8 cellular contexts compared by ENCODE assay signal in the genomic region with DNA sequence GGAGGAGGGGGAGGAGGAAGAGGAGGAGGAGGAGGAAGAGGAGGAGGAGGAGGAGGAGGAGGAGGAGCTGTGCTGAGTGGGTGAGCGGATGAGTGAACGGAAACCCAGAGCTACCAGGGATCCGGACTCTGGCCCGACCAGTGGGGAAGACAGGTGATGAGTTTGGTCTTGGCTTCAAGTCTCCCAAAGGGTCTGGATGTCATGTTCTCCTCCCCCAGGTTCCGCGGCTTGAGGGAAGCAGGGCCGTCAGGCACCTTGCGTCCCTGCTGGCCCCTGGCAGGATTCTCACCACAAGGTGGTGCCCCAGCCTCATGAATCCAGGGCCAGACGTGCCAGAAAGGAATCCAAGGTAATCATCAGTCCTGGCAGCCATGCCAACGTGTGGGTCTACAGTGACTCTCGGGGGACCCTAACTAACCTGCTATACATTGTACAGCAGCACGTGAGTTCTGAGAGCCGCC.
DNase-seq lines count a peak whose midpoint lies in the region; ATAC-seq and TF ChIP-seq lines count a peak whose summit lies in the region.

No MANE protein-coding gene starts in this region.

- no peak overlapping the region for H3K4me3 ChIP-seq in WI38 (ENCODE audit: low read depth, low read length)

- DNase-seq in AG20443 (ENCODE audit: low spot score) (peak; percentile 75), NCI-H2029 treated with DMSO at 0.1 percent for 48 hours (lab: John Stamatoyannopoulos, UW) (peak; percentile 71), cerebellar cortex (ENCODE audit: low spot score) (peak; percentile 77), kidney glomerular epithelial cell (lab: John Stamatoyannopoulos, UW) (peak; percentile 58)
- DNase-seq in stimulated activated CD4-positive, alpha-beta T cell treated with anti-CD3 and anti-CD28 coated beads, Interleukin-4, amount 100 ng/mL, for 24 hours, result peak; percentile 70

- TF ChIP-seq CTCF in WI38 (IDR thresholded peaks at IDR 0.05; ENCODE audit: low read depth, low read length), result peak; percentile 90

- peak; percentile 59 for ATAC-seq in GM21360 (IDR thresholded peaks at IDR 0.05; ENCODE audit: unreplicated experiment)
- ATAC-seq in GM19328 (IDR thresholded peaks at IDR 0.05; ENCODE audit: unreplicated experiment), result no peak
